ENCODE assay signal across 9 cellular contexts in the genomic region with DNA sequence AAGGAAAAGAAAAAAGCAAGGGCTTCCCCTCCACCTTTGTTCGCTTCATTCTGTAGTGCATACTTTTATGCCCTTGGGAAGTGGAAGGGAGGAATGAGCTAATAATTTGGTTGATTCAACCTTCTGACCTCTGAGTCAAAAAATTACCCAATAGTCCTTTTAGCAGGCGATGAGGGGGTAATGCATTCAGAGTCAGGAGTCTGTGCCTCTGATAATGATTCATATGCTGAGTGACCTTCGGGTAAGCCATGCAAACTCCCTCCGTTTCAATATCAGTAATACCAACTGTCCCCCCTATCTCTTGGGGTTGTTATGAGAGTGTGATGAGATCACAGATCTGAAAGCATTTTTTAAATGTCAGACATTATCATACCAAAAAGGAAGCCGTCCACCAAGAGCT. TPM values are rescaled to one million over a fixed set of nuclear protein-coding genes. Genes with fewer than 3 reads are reported as not detected.
DNase-seq lines count a peak whose midpoint lies in the region; ATAC-seq, FAIRE-seq and TF ChIP-seq lines count a peak whose summit lies in the region.
"Had no signal": no experiment of that assay in that cellular context is flagged by ENCODE, and none has a peak within 500 bp of the region (broad histone marks: within the 10 kb centered on the region; RNA-seq: fewer than 3 reads in every experiment).

No MANE protein-coding gene starts in this region.

- no peak overlapping the region for H3K27ac ChIP-seq in sigmoid colon
- no peak overlapping the region for H3K27ac ChIP-seq in neural progenitor cell

- no peak for TF ChIP-seq EP300 in sigmoid colon (IDR thresholded peaks at IDR 0.05)

- peaks cover 14% of the 10 kb centered on the region for H3K4me1 Mint-ChIP-seq in neural progenitor cell

- H3K4me1 ChIP-seq in sigmoid colon (no peaks in the 10 kb centered on the region), neural progenitor cell (no peaks in the 10 kb centered on the region)

- TF ChIP-seq POLR2A in sigmoid colon (IDR thresholded peaks at IDR 0.05), result no peak

- no peaks in the 10 kb centered on the region for H3K79me2 ChIP-seq in neural progenitor cell (ENCODE audit: low read depth)

- ATAC-seq in GM18870 (IDR thresholded peaks at IDR 0.05; ENCODE audit: unreplicated experiment), result peak; percentile 98
- peak; percentile 95 for ATAC-seq in HG02763 (IDR thresholded peaks at IDR 0.05; ENCODE audit: unreplicated experiment)
- peak; percentile 86 for ATAC-seq in omental fat pad (ENCODE audit: low FRiP score)

- no peaks in the 10 kb centered on the region for H3K9me3 ChIP-seq in sigmoid colon
- peaks cover 1% of the 10 kb centered on the region for H3K9me3 ChIP-seq in neural progenitor cell (ENCODE audit: low read depth)

- intact Hi-C loops in sigmoid colon (cut with DNase I), result no loop called here

- 76 to 77% methylated on average over 5 of the region's 5 CpGs for WGBS in sigmoid colon, 2 donors

- no peaks in the 10 kb centered on the region for H4K20me1 ChIP-seq in neural progenitor cell (ENCODE audit: low read depth)

- H3K27me3 ChIP-seq in sigmoid colon, result no peaks in the 10 kb centered on the region
- no peaks in the 10 kb centered on the region for H3K27me3 ChIP-seq in neural progenitor cell

- H3K4me3 ChIP-seq in sigmoid colon (no peak overlapping the region), neural progenitor cell (no peak overlapping the region)

- TF ChIP-seq CTCF in omental fat pad (IDR thresholded peaks at IDR 0.05), result no peak
- no peak for TF ChIP-seq CTCF in sigmoid colon (IDR thresholded peaks at IDR 0.05)
- TF ChIP-seq CTCF in neural progenitor cell (IDR thresholded peaks at IDR 0.05), result no peak

- H3K4me2 ChIP-seq in neural progenitor cell, result no peak overlapping the region

- no peaks in the 10 kb centered on the region for H3K36me3 Mint-ChIP-seq in neural progenitor cell

- DNase-seq in RCC 7860 (ENCODE audit: low spot score) (peak; percentile 42), omental fat pad (ENCODE audit: low spot score) (no peak), sigmoid colon (no peak), nucleus accumbens (lab: John Stamatoyannopoulos, UW) (no peak), cerebellum (ENCODE audit: low spot score) (no peak), neural progenitor cell (ENCODE audit: low spot score) (no peak)

- FAIRE-seq in RCC 7860 (lab: Jason Lieb, UNC), result peak; percentile 84

- H3K9ac ChIP-seq in neural progenitor cell, result no peak overlapping the region

- no peaks in the 10 kb centered on the region for H3F3A ChIP-seq in neural progenitor cell (ENCODE audit: low read depth)

- H2AFZ ChIP-seq in neural progenitor cell (replicated peaks), result no peak overlapping the region

- H3K9me3 Mint-ChIP-seq in neural progenitor cell, result peaks cover 6% of the 10 kb centered on the region
- H3K9me3 Mint-ChIP-seq: T-helper 1 cell treated with Interleukin-12 subunit alpha and Interleukin-12 subunit beta and Interleukin-4 antibody, amounts not matched to agents 30 μg/mL and 1 μg/mL, for 36 hours had no signal

- peaks cover 2% of the 10 kb centered on the region for H3K27me3 Mint-ChIP-seq in neural progenitor cell (ENCODE audit: insufficient read depth, low read depth)

- H3K4me3 Mint-ChIP-seq in neural progenitor cell, result no peak overlapping the region
- H3K4me3 Mint-ChIP-seq: T-helper 1 cell treated with Interleukin-12 subunit alpha and Interleukin-12 subunit beta and Interleukin-4 antibody, amounts not matched to agents 30 μg/mL and 1 μg/mL, for 36 hours had no signal

- no peak overlapping the region for H3K27ac Mint-ChIP-seq in neural progenitor cell
- H3K27ac Mint-ChIP-seq: T-helper 1 cell treated with Interleukin-12 subunit alpha and Interleukin-12 subunit beta and Interleukin-4 antibody, amounts not matched to agents 30 μg/mL and 1 μg/mL, for 36 hours had no signal

- no peaks in the 10 kb centered on the region for H3K36me3 ChIP-seq in sigmoid colon
- H3K36me3 ChIP-seq in neural progenitor cell, result no peaks in the 10 kb centered on the region

RNA-seq across cellular contexts. Expression of gene ACSL4, which starts 41.6 kb away (rescaled TPM):
- total RNA-seq in omental fat pad, result 100 to 1,000 TPM in 3 of 4 donors, 10 to 100 TPM in 1; 94.7 to 244 (median 166) TPM
- total RNA-seq in sigmoid colon, result 10 to 100 TPM; 31.3 to 45.3 (median 39.6) TPM
- polyA plus RNA-seq in sigmoid colon, result 10 to 100 TPM in 1 of 3 donors, 1 to 10 TPM in 2; 6.9 to 11.5 (median 7.2) TPM
- 96.2 TPM for total RNA-seq in cerebellum
- total RNA-seq in neural progenitor cell (ENCODE audit: low replicate concordance), result 53.6 and 87.3 TPM in 2 replicates
